8 cellular contexts compared by ENCODE assay signal in the genomic region with DNA sequence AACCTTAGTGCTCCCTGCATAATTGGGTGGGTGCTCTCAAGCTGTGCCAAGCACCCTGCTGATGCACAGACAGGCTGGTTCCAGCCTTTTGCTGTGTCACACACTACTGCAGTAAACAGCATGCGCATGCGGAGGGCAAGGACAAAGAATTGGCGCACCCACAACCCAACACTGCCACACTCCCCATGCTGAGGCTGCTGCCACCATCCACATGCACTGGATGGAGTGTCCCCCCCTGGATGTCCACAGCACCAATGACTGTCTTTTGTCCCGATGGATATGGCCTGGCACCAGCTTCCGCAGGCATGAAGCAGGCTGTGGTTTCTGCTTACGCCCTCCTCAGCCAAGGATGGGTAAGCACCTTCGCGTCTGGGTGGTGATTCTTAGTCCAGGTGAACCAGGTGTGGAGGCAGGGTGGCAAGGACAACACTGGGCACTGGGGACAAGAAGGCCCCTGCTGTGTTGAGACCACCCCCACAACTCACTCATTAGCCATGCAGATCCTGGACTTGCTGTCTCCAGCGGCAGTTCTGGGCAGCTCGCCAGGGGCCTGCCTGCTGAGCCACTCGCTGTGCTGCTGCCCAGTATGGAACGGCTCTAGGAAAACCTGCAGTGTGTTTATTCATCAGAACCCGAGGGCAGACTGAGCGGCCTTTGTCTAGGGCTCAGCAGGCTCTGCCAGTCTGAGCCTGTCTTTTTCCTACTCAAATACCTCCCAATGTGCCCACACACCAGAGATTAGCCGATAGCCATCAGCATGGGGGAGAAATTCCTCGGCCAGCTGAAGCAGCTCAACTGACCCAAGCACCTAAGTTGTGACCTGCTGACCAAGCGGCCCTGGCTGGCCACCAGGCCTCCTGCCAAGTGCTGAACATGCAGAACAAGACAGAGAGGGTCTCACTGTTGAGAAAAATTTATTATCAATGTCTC. TPM values are rescaled to one million over a fixed set of nuclear protein-coding genes. Genes with fewer than 3 reads are reported as not detected.
DNase-seq lines count a peak whose midpoint lies in the region; ATAC-seq, FAIRE-seq and TF ChIP-seq lines count a peak whose summit lies in the region.

No MANE protein-coding gene starts in this region.

- ATAC-seq in pancreas = peak; percentile 57 to 89 (median 80)
- no peak for ATAC-seq in naive thymus-derived CD8-positive, alpha-beta T cell
- ATAC-seq in HG03342 (IDR thresholded peaks at IDR 0.05; ENCODE audit: unreplicated experiment) = no peak

- H3K4me3 Mint-ChIP-seq in naive thymus-derived CD8-positive, alpha-beta T cell = no peak overlapping the region

- H3K9me3 Mint-ChIP-seq in naive thymus-derived CD8-positive, alpha-beta T cell = no peaks in the 10 kb centered on the region

- intact Hi-C loops in pancreas (cut with DNase I) = no loop called here

- peaks cover 0 to 29% (median 0%) of the 10 kb centered on the region in 3 donors for H3K36me3 ChIP-seq in pancreas

- H3K27ac ChIP-seq in pancreas = peak overlapping the region; percentile 32 to 83 (median 68)

- H3K27me3 ChIP-seq in pancreas = no peaks in the 10 kb centered on the region

- peaks cover 0 to 49% (median 22%) of the 10 kb centered on the region in 3 donors for H3K36me3 Mint-ChIP-seq in naive thymus-derived CD8-positive, alpha-beta T cell

- H3K27me3 Mint-ChIP-seq in naive thymus-derived CD8-positive, alpha-beta T cell = no peaks in the 10 kb centered on the region

- FAIRE-seq in RCC 7860 (lab: Jason Lieb, UNC) = no peak
- FAIRE-seq in pancreas (lab: Jason Lieb, UNC) = no peak

- H3K4me1 Mint-ChIP-seq in naive thymus-derived CD8-positive, alpha-beta T cell = peaks cover 8 to 35% (median 18%) of the 10 kb centered on the region in 4 donors

- H3K4me1 ChIP-seq in pancreas = peaks cover 6 to 21% (median 18%) of the 10 kb centered on the region in 3 donors

- H3K27ac Mint-ChIP-seq in naive thymus-derived CD8-positive, alpha-beta T cell = peak overlapping the region in 1 of 10 donors; percentile 7

- in situ Hi-C loops in G401 (cut with HindIII; ENCODE audit: low sequenced_read_pairs) = no loop called here

- TF ChIP-seq CTCF in fibroblast of the aortic adventitia (IDR thresholded peaks at IDR 0.05; ENCODE audit: insufficient read depth, low read length) (no peak), pancreas (IDR thresholded peaks at IDR 0.05) (no peak)

- H3K4me3 ChIP-seq in fibroblast of the aortic adventitia (ENCODE audit: low read depth, low read length) = no peak overlapping the region
- H3K4me3 ChIP-seq in pancreas = no peak overlapping the region

- DNase-seq in G401 (ENCODE audit: low spot score) = peak; percentile 40
- peak; percentile 9 for DNase-seq in RCC 7860 (ENCODE audit: low spot score)
- peak; percentile 46 for DNase-seq in fibroblast of the aortic adventitia (ENCODE audit: low read depth)
- DNase-seq in pancreas = peak; percentile 75 to 91 (median 80)
- no peak for DNase-seq in naive thymus-derived CD8-positive, alpha-beta T cell
- DNase-seq in stimulated activated CD8-positive, alpha-beta memory T cell treated with anti-CD3 and anti-CD28 coated beads, Interleukin-4, amount 100 ng/mL, for 48 hours = no peak
- no peak for DNase-seq in Kasumi-1 (lab: John Stamatoyannopoulos, UW)

- WGBS in pancreas, 2 donors = 51 to 62% methylated on average over 17 of the region's 17 CpGs

- POLR2A ChIA-PET in naive thymus-derived CD8-positive, alpha-beta T cell (lab: Charles Lee) = interaction anchor here (1.7 kb wide), 1 partner anchor 10 kb away, joined by 4 read pairs; no protein-coding TSS in a partner anchor

- no peaks in the 10 kb centered on the region for H3K9me3 ChIP-seq in pancreas

RNA-seq across cellular contexts. Expression of a gene that starts 8.2 kb away (rescaled TPM):
- 182 and 291 TPM in 2 replicates for total RNA-seq in G401 (2014; rRNA removed; shearing (Covaris generic))
- total RNA-seq in fibroblast of the aortic adventitia (ENCODE audit: low replicate concordance) (99.6 and 111 TPM in 2 replicates), pancreas (10 to 100 TPM; 29.3 to 67.4 (median 40.9) TPM)
- polyA plus RNA-seq in pancreas = 10 to 100 TPM; 40.9 to 52.5 TPM
- 100 to 1,000 TPM; 455 to 471 TPM for total RNA-seq in naive thymus-derived CD8-positive, alpha-beta T cell
- polyA plus RNA-seq in naive thymus-derived CD8-positive, alpha-beta T cell = 100 to 1,000 TPM; 169 to 207 (median 201) TPM

RNA-seq across cellular contexts. Expression of a gene that starts 56.9 kb away (rescaled TPM):
- 23.2 and 24.0 TPM in 2 replicates for total RNA-seq in G401 (2014; rRNA removed; shearing (Covaris generic))
- 51.6 and 95.8 TPM in 2 replicates for total RNA-seq in fibroblast of the aortic adventitia (ENCODE audit: low replicate concordance)
- 10 to 100 TPM; 14.8 to 65.0 (median 19.8) TPM for total RNA-seq in pancreas
- polyA plus RNA-seq in pancreas = 10 to 100 TPM; 16.7 to 26.0 TPM
- total RNA-seq in naive thymus-derived CD8-positive, alpha-beta T cell = 100 to 1,000 TPM; 131 TPM
- 10 to 100 TPM; 31.4 to 70.2 (median 60.0) TPM for polyA plus RNA-seq in naive thymus-derived CD8-positive, alpha-beta T cell

Comparison
In these comparisons a context has a peak if more than half of its experiments do, and no peak if none do; other contexts are left out.
1. DNase-seq: peak in G401 (single experiment), RCC 7860 (single experiment), fibroblast of the aortic adventitia (single experiment) and pancreas (6 of 6); none in naive thymus-derived CD8-positive, alpha-beta T cell (0 of 10), stimulated activated CD8-positive, alpha-beta memory T cell treated with anti-CD3 and anti-CD28 coated beads, Interleukin-4, amount 100 ng/mL, for 48 hours (single experiment) and Kasumi-1 (0 of 2).
2. ATAC-seq: peak in pancreas (4 of 4); none in naive thymus-derived CD8-positive, alpha-beta T cell (0 of 2) and HG03342 (single experiment).